Comparison of ENCODE assay signal across 26 cellular contexts in the genomic region with DNA sequence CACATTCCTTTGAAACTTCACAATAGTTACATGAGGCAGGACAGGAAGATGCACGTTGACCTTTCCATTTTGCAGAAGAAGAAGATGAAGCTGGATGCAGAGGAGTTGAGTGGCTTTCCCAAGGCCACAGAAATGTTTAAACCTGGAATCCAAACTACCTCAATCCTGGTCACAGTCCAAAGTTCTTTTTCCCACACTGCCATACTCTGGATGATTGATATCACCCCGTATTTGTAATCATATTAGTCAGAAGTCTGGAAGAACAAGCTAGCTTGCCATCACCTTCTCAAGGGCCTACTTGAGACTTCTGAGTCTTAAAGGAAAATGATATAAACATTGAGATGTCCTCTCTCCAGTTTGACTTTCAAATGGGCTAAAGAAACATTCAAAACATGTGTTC.
"Had no signal": no experiment of that assay in that cellular context is flagged by ENCODE, and none has a peak within 500 bp of the region (broad histone marks: within the 10 kb centered on the region; RNA-seq: fewer than 3 reads in every experiment).

No MANE protein-coding gene starts in this region.

- H3K27ac ChIP-seq: RWPE1, SJCRH30, VCaP had no signal

- H3K9ac ChIP-seq: SK-N-SH had no signal

- H3K9me3 Mint-ChIP-seq: activated CD4-positive, alpha-beta T cell treated with anti-CD3 and anti-CD28 coated beads, Interleukin-2, amount 10 ng/mL, durations not matched to agents 7 days and 5 days had no signal

- ATAC-seq: activated naive CD4-positive, alpha-beta T cell treated with anti-CD3 and anti-CD28 coated beads, Interleukin-2, amount 50 U/mL, for 72 hours; activated naive CD8-positive, alpha-beta T cell treated with anti-CD3 and anti-CD28 coated beads, Interleukin-2, amount 50 U/mL, for 24 hours; activated T-cell treated with anti-CD3 and anti-CD28 coated beads, Interleukin-2, amount 50 U/mL, for 4 hours; Panc1 had no signal

- H3K36me3 Mint-ChIP-seq: activated CD4-positive, alpha-beta memory T cell treated with anti-CD3 and anti-CD28 coated beads for 36 hours; activated naive CD4-positive, alpha-beta T cell treated with anti-CD3 and anti-CD28 coated beads, Interleukin-2, amount 50 U/mL, for 72 hours had no signal

- H3K4me1 Mint-ChIP-seq: activated CD4-positive, alpha-beta T cell treated with anti-CD3 and anti-CD28 coated beads, Interleukin-2, amount 10 ng/mL, durations not matched to agents 7 days and 5 days; activated naive CD8-positive, alpha-beta T cell treated with anti-CD3 and anti-CD28 coated beads, Interleukin-2, amount 50 U/mL, for 24 hours had no signal

- H3K27ac Mint-ChIP-seq: activated CD4-positive, alpha-beta memory T cell treated with anti-CD3 and anti-CD28 coated beads for 36 hours; activated CD4-positive, alpha-beta T cell treated with anti-CD3 and anti-CD28 coated beads, Interleukin-2, amount 10 ng/mL, durations not matched to agents 7 days and 5 days; activated naive CD4-positive, alpha-beta T cell treated with anti-CD3 and anti-CD28 coated beads, Interleukin-2, amount 50 U/mL, for 72 hours; activated naive CD8-positive, alpha-beta T cell treated with anti-CD3 and anti-CD28 coated beads, Interleukin-2, amount 50 U/mL, for 24 hours had no signal

- H3K9me3 ChIP-seq: SJCRH30, SK-N-SH had no signal

- H3K36me3 ChIP-seq: SJCRH30 had no signal

- H3K4me3 ChIP-seq: SJCRH30 had no signal

- H3K27me3 Mint-ChIP-seq: activated CD4-positive, alpha-beta T cell treated with anti-CD3 and anti-CD28 coated beads, Interleukin-2, amount 10 ng/mL, durations not matched to agents 7 days and 5 days had no signal

- H3K4me1 ChIP-seq: SJCRH30 had no signal

- H3K4me3 Mint-ChIP-seq: activated CD4-positive, alpha-beta memory T cell treated with anti-CD3 and anti-CD28 coated beads for 36 hours; activated CD4-positive, alpha-beta T cell treated with anti-CD3 and anti-CD28 coated beads, Interleukin-2, amount 10 ng/mL, durations not matched to agents 7 days and 5 days; activated naive CD8-positive, alpha-beta T cell treated with anti-CD3 and anti-CD28 coated beads, Interleukin-2, amount 50 U/mL, for 24 hours; activated T-cell treated with anti-CD3 and anti-CD28 coated beads, Interleukin-2, amount 50 U/mL, for 4 hours had no signal

- H3K9me2 ChIP-seq: SK-N-SH had no signal

- H3K4me2 ChIP-seq: SK-N-SH had no signal

- DNase-seq: activated CD4-positive, alpha-beta memory T cell treated with anti-CD3 and anti-CD28 coated beads for 36 hours; activated CD4-positive, alpha-beta T cell treated with anti-CD3 and anti-CD28 coated beads, Interleukin-2, amount 10 ng/mL, durations not matched to agents 7 days and 5 days; activated CD4-positive, CD25-positive, alpha-beta regulatory T cell; activated CD8-positive, alpha-beta memory T cell treated with anti-CD3 and anti-CD28 coated beads for 24 hours; activated effector memory CD4-positive, alpha-beta T cell treated with anti-CD3 and anti-CD28 coated beads, Interleukin-2, amount 50 U/mL, for 16 hours; activated naive CD4-positive, alpha-beta T cell treated with Interleukin-2 at 50 U/mL for 16 hours; activated naive CD8-positive, alpha-beta T cell treated with anti-CD3 and anti-CD28 coated beads, Interleukin-2, amount 50 U/mL, for 24 hours; activated T-cell treated with anti-CD3 and anti-CD28 coated beads, Interleukin-2, amount 50 U/mL, for 4 hours; amygdala; caudate nucleus; Kasumi-1; NCI-H1092; NCI-H1417; NCI-H1930; NCI-H510A treated with DMSO at 0.1 percent for 48 hours; NCI-H69; NK-92 treated with Interleukin-12 subunit alpha and Interleukin-12 subunit beta, amount 100 ng/mL, for 24 hours; OCI-M1; Right ventricle myocardium superior; SJCRH30; SK-N-SH; T-helper 1 cell had no signal
